15 cellular contexts compared by ENCODE assay signal in genomic region chr3:15276028-15276717, GRCh38. TPM values are rescaled to one million over a fixed set of nuclear protein-coding genes. Genes with fewer than 3 reads are reported as not detected.
DNase-seq lines count a peak whose midpoint lies in the region; ATAC-seq, FAIRE-seq and TF ChIP-seq lines count a peak whose summit lies in the region.
"Had no signal": no experiment of that assay in that cellular context is flagged by ENCODE, and none has a peak within 500 bp of the region (broad histone marks: within the 10 kb centered on the region; RNA-seq: fewer than 3 reads in every experiment).

No MANE protein-coding gene starts in this region.

- H3K9me2 ChIP-seq in OCI-LY7 (ENCODE audit: insufficient read depth, low read length) = no peaks in the 10 kb centered on the region

- no peak overlapping the region for H3K9ac ChIP-seq in endothelial cell of umbilical vein (replicated peaks; ENCODE audit: extremely low read depth, insufficient read depth, low read length)

- no peak for DNase-seq in activated T-cell treated with anti-CD3 and anti-CD28 coated beads, Interleukin-2, amount 50 U/mL, for 72 hours
- no peak for DNase-seq in activated T-cell treated with anti-CD3 and anti-CD28 coated beads, Interleukin-2, amount 50 U/mL, for 1 hour
- peak; percentile 33 for DNase-seq in OCI-LY7 (ENCODE audit: low spot score)
- no peak for DNase-seq in endothelial cell of umbilical vein (ENCODE audit: low read depth, low spot score)
- DNase-seq in substantia nigra (lab: John Stamatoyannopoulos, UW) = peak in 8 of 49 donors; percentile 22 to 50 (median 30)
- no peak for DNase-seq in HPDE6-E6E7 (ENCODE audit: extremely low spot score)
- no peak for DNase-seq in mesenteric fat pad (ENCODE audit: low spot score)
- DNase-seq in occipital lobe (lab: John Stamatoyannopoulos, UW) = no peak
- DNase-seq: GF-D8, H9, MV-4-11, NCI-H446 treated with DMSO at 0.1 percent for 48 hours, PC-9 had no signal

- peaks cover 67% of the 10 kb centered on the region for H3K4me1 Mint-ChIP-seq in activated T-cell treated with anti-CD3 and anti-CD28 coated beads, Interleukin-2, amount 50 U/mL, for 72 hours (ENCODE audit: low read depth)

- FAIRE-seq in endothelial cell of umbilical vein (lab: Jason Lieb, UNC) = no peak
- FAIRE-seq: urothelium cell line had no signal

- H3K4me3 ChIP-seq in OCI-LY7 (ENCODE audit: low read depth, low read length, poor library complexity, severe bottlenecking) = no peak overlapping the region
- H3K4me3 ChIP-seq in endothelial cell of umbilical vein (replicated peaks in 1 of 3; ENCODE audit: insufficient read depth in 1 of 3, low read depth in 1 of 3, low read length in 3 of 3) = no peak overlapping the region
- H3K4me3 ChIP-seq: PC-9, prostate gland had no signal

- H3K27me3 ChIP-seq in endothelial cell of umbilical vein (ENCODE audit: control insufficient read depth in 2 of 2, insufficient read depth in 2 of 2, low read length in 2 of 2) = no peaks in the 10 kb centered on the region

- TF ChIP-seq CTCF in OCI-LY7 (conservative IDR thresholded peaks at IDR 0.05; ENCODE audit: low read length) (no peak), endothelial cell of umbilical vein (IDR thresholded peaks at IDR 0.05; ENCODE audit: extremely low read depth in 1 of 2, insufficient read depth in 1 of 2, low read depth in 1 of 2, low read length in 2 of 2) (no peak)

- no peak overlapping the region; the same call in 1 of the 2 replicates for H2AFZ ChIP-seq in OCI-LY7 (ENCODE audit: low read length)
- H2AFZ ChIP-seq in endothelial cell of umbilical vein (ENCODE audit: low read depth, low read length) = no peak overlapping the region
- H2AFZ ChIP-seq: PC-9 had no signal

- peak overlapping the region; percentile 70 for H3K27ac Mint-ChIP-seq in activated T-cell treated with anti-CD3 and anti-CD28 coated beads, Interleukin-2, amount 50 U/mL, for 72 hours

- peak in 1 of 2 donors; percentile 12 for ATAC-seq in activated T-cell treated with anti-CD3 and anti-CD28 coated beads, Interleukin-2, amount 50 U/mL, for 72 hours (replicated peaks in 1 of 2)

- H3K4me3 Mint-ChIP-seq in activated T-cell treated with anti-CD3 and anti-CD28 coated beads, Interleukin-2, amount 50 U/mL, for 72 hours = peak overlapping the region in 1 of 2 donors; percentile 19
- H3K4me3 Mint-ChIP-seq: H9 had no signal

- H3K9me3 ChIP-seq in OCI-LY7 (ENCODE audit: low read length) (no peaks in the 10 kb centered on the region), endothelial cell of umbilical vein (replicated peaks; ENCODE audit: control insufficient read depth, insufficient read depth, low read length) (no peaks in the 10 kb centered on the region)
- H3K9me3 ChIP-seq: prostate gland had no signal

- POLR2A ChIA-PET in OCI-LY7 (lab: Charles Lee) = interaction anchor here (0.6 to 2.3 kb wide), 16 partner anchors 8 to 310 kb away, joined by 3 to 9 read pairs (median 4); no protein-coding TSS in a partner anchor
- POLR2A ChIA-PET in endothelial cell of umbilical vein (lab: Charles Lee) = no interaction called here

- H3K4me2 ChIP-seq in OCI-LY7 (ENCODE audit: low read length) = peak overlapping the region; percentile 37
- H3K4me2 ChIP-seq in endothelial cell of umbilical vein (ENCODE audit: insufficient read depth, low read length) = no peak overlapping the region
- H3K4me2 ChIP-seq: PC-9 had no signal

- CTCF ChIA-PET in OCI-LY7 (lab: Charles Lee; ENCODE audit: unreplicated experiment) = no interaction called here
- CTCF ChIA-PET in endothelial cell of umbilical vein (lab: Charles Lee) = interaction anchor here (1.3 to 5.2 kb wide), 6 partner anchors 9 to 129 kb away, joined by 3 to 28 read pairs (median 8); partner anchors contain the start of gene SH3BP5

- no peak overlapping the region for H3K27ac ChIP-seq in OCI-LY7 (ENCODE audit: low read depth, low read length, poor library complexity, severe bottlenecking)
- peak overlapping the region; percentile 15 for H3K27ac ChIP-seq in endothelial cell of umbilical vein (ENCODE audit: insufficient read depth, low read depth, low read length)
- H3K27ac ChIP-seq in substantia nigra (ENCODE audit: low read depth, low read length, poor library complexity, severe bottlenecking) = peak overlapping the region; percentile 68
- H3K27ac ChIP-seq: PC-9, prostate gland had no signal

- H3K36me3 ChIP-seq in OCI-LY7 (ENCODE audit: insufficient read depth, low read length) (no peaks in the 10 kb centered on the region), endothelial cell of umbilical vein (ENCODE audit: control insufficient read depth in 2 of 2, extremely low read depth in 1 of 2, insufficient read depth in 2 of 2, low read length in 2 of 2) (no peaks in the 10 kb centered on the region)
- H3K36me3 ChIP-seq: prostate gland had no signal

- BruUV-seq in OCI-LY7 (replicated peaks; lab: Mats Ljungman, UMichigan) (no TSS peak), endothelial cell of umbilical vein (replicated peaks; lab: Mats Ljungman, UMichigan) (no TSS peak)

- no peaks in the 10 kb centered on the region for H3K9me3 Mint-ChIP-seq in activated T-cell treated with anti-CD3 and anti-CD28 coated beads, Interleukin-2, amount 50 U/mL, for 72 hours
- H3K9me3 Mint-ChIP-seq: H9 had no signal

- dilution Hi-C loops in endothelial cell of umbilical vein (cut with MboI; ENCODE audit: extremely low pct_ligation_motif_present, low sequenced_read_pairs) = no loop called here

- H3K4me1 ChIP-seq in OCI-LY7 (ENCODE audit: insufficient read depth, low read length, poor library complexity, severe bottlenecking) = peaks cover 36% of the 10 kb centered on the region
- peaks cover 8% of the 10 kb centered on the region for H3K4me1 ChIP-seq in endothelial cell of umbilical vein (ENCODE audit: control insufficient read depth, extremely low read depth, insufficient read depth, low read length)
- H3K4me1 ChIP-seq: prostate gland had no signal

- no peaks in the 10 kb centered on the region for H3K9me1 ChIP-seq in endothelial cell of umbilical vein (replicated peaks; ENCODE audit: control insufficient read depth, extremely low read depth, insufficient read depth, low read length)

- H3K27me3 Mint-ChIP-seq in activated T-cell treated with anti-CD3 and anti-CD28 coated beads, Interleukin-2, amount 50 U/mL, for 72 hours (ENCODE audit: low read depth) = peaks cover 18% of the 10 kb centered on the region

- H3K79me2 ChIP-seq in OCI-LY7 (ENCODE audit: insufficient read depth, low read depth, low read length) (no peaks in the 10 kb centered on the region), endothelial cell of umbilical vein (ENCODE audit: control insufficient read depth, insufficient read depth, low read length) (peaks cover 64% of the 10 kb centered on the region)

- no peaks in the 10 kb centered on the region for H3K36me3 Mint-ChIP-seq in activated T-cell treated with anti-CD3 and anti-CD28 coated beads, Interleukin-2, amount 50 U/mL, for 72 hours (ENCODE audit: insufficient read depth in 2 of 2)

- H4K20me1 ChIP-seq in OCI-LY7 (ENCODE audit: insufficient read depth, low read length) (no peaks in the 10 kb centered on the region), endothelial cell of umbilical vein (replicated peaks; ENCODE audit: control insufficient read depth, extremely low read depth, insufficient read depth, low read length) (no peaks in the 10 kb centered on the region)

- intact Hi-C loops in OCI-LY7 (cut with micrococcal nuclease; ENCODE audit: unreplicated experiment) = no loop called here
- intact Hi-C loops in endothelial cell of umbilical vein (cut with micrococcal nuclease) = no loop called here

- TF ChIP-seq POLR2A in endothelial cell of umbilical vein (IDR thresholded peaks at IDR 0.05; ENCODE audit: low read depth, low read length) = no peak

TF ChIP-seq in endothelial cell of umbilical vein, 7 proteins besides CTCF, POLR2A, EP300 and RAD21:
- TF ChIP-seq MAX (IDR thresholded peaks at IDR 0.05; ENCODE audit: insufficient read depth, insufficient read length) (no peak), FOS (IDR thresholded peaks at IDR 0.05; ENCODE audit: borderline replicate concordance, insufficient read depth, low read length) (no peak), EZH2 (IDR thresholded peaks at IDR 0.05; ENCODE audit: borderline replicate concordance, low read depth, low read length, severe bottlenecking) (no peak), POLR2AphosphoS5 (IDR thresholded peaks at IDR 0.05; ENCODE audit: insufficient read depth, low read depth, low read length) (no peak), GATA2 (IDR thresholded peaks at IDR 0.05; ENCODE audit: insufficient read depth, insufficient read length, low read depth, low read length) (no peak), JUN (IDR thresholded peaks at IDR 0.05; ENCODE audit: borderline replicate concordance, insufficient read depth, insufficient read length, low read depth) (no peak), MYC (IDR thresholded peaks at IDR 0.05; ENCODE audit: low read depth, low read length) (no peak)

RNA-seq across cellular contexts. Expression of gene SH3BP5, which starts 56.2 kb away (rescaled TPM):
- total RNA-seq in activated T-cell treated with anti-CD3 and anti-CD28 coated beads, Interleukin-2, amount 50 U/mL, for 72 hours = 10 to 100 TPM in 1 of 2 donors, 1 to 10 TPM in 1; 7.4 to 19.6 TPM
- total RNA-seq in OCI-LY7 (2014; rRNA removed; shearing (Covaris generic)) = 15.1 and 15.7 TPM in 2 replicates
- total RNA-seq in OCI-LY7 (2022) (24.8 and 31.3 TPM in 2 replicates), endothelial cell of umbilical vein (64.8 and 76.3 TPM in 2 replicates), mesenteric fat pad (108 TPM), occipital lobe (61.6 TPM)
- 25.0 and 35.3 TPM in 2 replicates for polyA plus RNA-seq in endothelial cell of umbilical vein
- polyA plus RNA-seq in endothelial cell of umbilical vein (2011; cell fraction: cytosol; rRNA removed) = 51.1 and 55.7 TPM in 2 replicates
- 58.2 and 66.7 TPM in 2 replicates for polyA plus RNA-seq in endothelial cell of umbilical vein (2011; cell fraction: nucleus; rRNA removed)
- polyA plus RNA-seq in endothelial cell of umbilical vein (2012) = 44.3 and 58.3 TPM in 2 replicates
- 32.9 and 34.3 TPM in 2 replicates for polyA minus RNA-seq in endothelial cell of umbilical vein
- 20.3 TPM for polyA minus RNA-seq in endothelial cell of umbilical vein (2011; cell fraction: cytosol; rRNA and poly(A)+ RNA removed)
- polyA minus RNA-seq in endothelial cell of umbilical vein (2011; cell fraction: nucleus; rRNA and poly(A)+ RNA removed) = 15.8 and 20.4 TPM in 2 replicates
